Comparison of ENCODE assay signal across 9 cellular contexts in genomic region chr5:148687427-148687826, GRCh38. TPM values are rescaled to one million over a fixed set of nuclear protein-coding genes. Genes with fewer than 3 reads are reported as not detected.
A peak's percentile ranks its signal among the peaks of the same experiment; 100 is the strongest.
DNase-seq lines count a peak whose midpoint lies in the region; ATAC-seq and TF ChIP-seq lines count a peak whose summit lies in the region.
"Had no signal": no experiment of that assay in that cellular context is flagged by ENCODE, and none has a peak within 500 bp of the region (broad histone marks: within the 10 kb centered on the region; RNA-seq: fewer than 3 reads in every experiment).

No MANE protein-coding gene starts in this region.

- POLR2A ChIA-PET in activated CD4-positive, alpha-beta memory T cell treated with anti-CD3 and anti-CD28 coated beads for 36 hours (lab: Charles Lee), result no interaction called here
- POLR2A ChIA-PET in activated CD4-positive, alpha-beta memory T cell treated with anti-CD3 and anti-CD28 coated beads, Interleukin-2, amount 10 ng/mL, durations not matched to agents 7 days and 5 days (lab: Charles Lee), result no interaction called here

- no peaks in the 10 kb centered on the region for H3K36me3 ChIP-seq in transverse colon

- H3K27me3 Mint-ChIP-seq in activated CD4-positive, alpha-beta memory T cell treated with anti-CD3 and anti-CD28 coated beads for 36 hours, result peaks cover 17% of the 10 kb centered on the region
- H3K27me3 Mint-ChIP-seq in activated CD4-positive, alpha-beta memory T cell treated with anti-CD3 and anti-CD28 coated beads, Interleukin-2, amount 10 ng/mL, durations not matched to agents 7 days and 5 days, result peaks cover 9% of the 10 kb centered on the region
- peaks cover 37 to 69% of the 10 kb centered on the region in 2 donors for H3K27me3 Mint-ChIP-seq in effector memory CD8-positive, alpha-beta T cell

- no peak for TF ChIP-seq POLR2A in transverse colon (IDR thresholded peaks at IDR 0.05)

- no peak overlapping the region for H3K4me3 Mint-ChIP-seq in activated CD4-positive, alpha-beta memory T cell treated with anti-CD3 and anti-CD28 coated beads for 36 hours
- H3K4me3 Mint-ChIP-seq in activated CD4-positive, alpha-beta memory T cell treated with anti-CD3 and anti-CD28 coated beads, Interleukin-2, amount 10 ng/mL, durations not matched to agents 7 days and 5 days, result no peak overlapping the region
- H3K4me3 Mint-ChIP-seq in effector memory CD8-positive, alpha-beta T cell, result no peak overlapping the region
- H3K4me3 Mint-ChIP-seq: stimulated activated naive CD8-positive, alpha-beta T cell treated with anti-CD3 and anti-CD28 coated beads, Interleukin-15, Interleukin-2, amounts not matched to agents 100 ng/mL and 50 ng/mL, for 24 hours had no signal

- no peak overlapping the region for H3K27ac ChIP-seq in transverse colon

- peak; percentile 14 to 72 (median 53) for TF ChIP-seq CTCF in transverse colon (IDR thresholded peaks at IDR 0.05)

- peaks cover 17% of the 10 kb centered on the region for H3K9me3 Mint-ChIP-seq in activated CD4-positive, alpha-beta memory T cell treated with anti-CD3 and anti-CD28 coated beads for 36 hours
- H3K9me3 Mint-ChIP-seq in activated CD4-positive, alpha-beta memory T cell treated with anti-CD3 and anti-CD28 coated beads, Interleukin-2, amount 10 ng/mL, durations not matched to agents 7 days and 5 days, result no peaks in the 10 kb centered on the region
- peaks cover 0 to 2% of the 10 kb centered on the region in 2 donors for H3K9me3 Mint-ChIP-seq in effector memory CD8-positive, alpha-beta T cell

- H3K27me3 ChIP-seq in transverse colon, result no peaks in the 10 kb centered on the region

- H3K36me3 Mint-ChIP-seq in activated CD4-positive, alpha-beta memory T cell treated with anti-CD3 and anti-CD28 coated beads for 36 hours, result no peaks in the 10 kb centered on the region
- no peaks in the 10 kb centered on the region for H3K36me3 Mint-ChIP-seq in activated CD4-positive, alpha-beta memory T cell treated with anti-CD3 and anti-CD28 coated beads, Interleukin-2, amount 10 ng/mL, durations not matched to agents 7 days and 5 days (ENCODE audit: low read depth)
- no peaks in the 10 kb centered on the region for H3K36me3 Mint-ChIP-seq in effector memory CD8-positive, alpha-beta T cell (ENCODE audit: insufficient read depth)

- peak; percentile 91 for ATAC-seq in HG02623 (IDR thresholded peaks at IDR 0.05; ENCODE audit: unreplicated experiment)
- no peak for ATAC-seq in effector memory CD8-positive, alpha-beta T cell (replicated peaks)

- peaks cover 0 to 8% (median 5%) of the 10 kb centered on the region in 4 donors for H3K4me1 ChIP-seq in transverse colon

- H3K9me3 ChIP-seq in transverse colon, result peaks cover 4 to 20% of the 10 kb centered on the region in 2 donors

- in situ Hi-C loops in transverse colon (cut with MboI; ENCODE audit: low pct_ligation_motif_present in 1 of 4, low pct_unique_long_range_greater_than_20kb in 1 of 4, low sequenced_read_pairs in 3 of 4), result no loop called here

- H3K27ac Mint-ChIP-seq in activated CD4-positive, alpha-beta memory T cell treated with anti-CD3 and anti-CD28 coated beads for 36 hours, result no peak overlapping the region
- H3K27ac Mint-ChIP-seq in activated CD4-positive, alpha-beta memory T cell treated with anti-CD3 and anti-CD28 coated beads, Interleukin-2, amount 10 ng/mL, durations not matched to agents 7 days and 5 days, result no peak overlapping the region
- no peak overlapping the region for H3K27ac Mint-ChIP-seq in effector memory CD8-positive, alpha-beta T cell
- H3K27ac Mint-ChIP-seq: stimulated activated naive CD8-positive, alpha-beta T cell treated with anti-CD3 and anti-CD28 coated beads, Interleukin-15, Interleukin-2, amounts not matched to agents 100 ng/mL and 50 ng/mL, for 24 hours had no signal

- H3K4me1 Mint-ChIP-seq in activated CD4-positive, alpha-beta memory T cell treated with anti-CD3 and anti-CD28 coated beads for 36 hours (ENCODE audit: low read depth), result no peaks in the 10 kb centered on the region
- peaks cover 4% of the 10 kb centered on the region for H3K4me1 Mint-ChIP-seq in activated CD4-positive, alpha-beta memory T cell treated with anti-CD3 and anti-CD28 coated beads, Interleukin-2, amount 10 ng/mL, durations not matched to agents 7 days and 5 days
- H3K4me1 Mint-ChIP-seq in effector memory CD8-positive, alpha-beta T cell (ENCODE audit: low read depth in 2 of 2), result no peaks in the 10 kb centered on the region

- intact Hi-C loops in activated CD4-positive, alpha-beta memory T cell treated with anti-CD3 and anti-CD28 coated beads for 36 hours (cut with micrococcal nuclease), result no loop called here
- intact Hi-C loops in transverse colon (cut with DNase I; ENCODE audit: low total_unique reads), result no loop called here

- peak; percentile 9 for DNase-seq in activated CD4-positive, alpha-beta memory T cell treated with anti-CD3 and anti-CD28 coated beads for 36 hours
- no peak for DNase-seq in activated CD4-positive, alpha-beta memory T cell treated with anti-CD3 and anti-CD28 coated beads, Interleukin-2, amount 10 ng/mL, durations not matched to agents 7 days and 5 days
- DNase-seq in MV-4-11 (lab: John Stamatoyannopoulos, UW) (peak; percentile 49), dermis microvascular lymphatic vessel endothelial cell (ENCODE audit: low read depth in 2 of 2) (peak; percentile 9 to 63), transverse colon (no peak), superior temporal gyrus (ENCODE audit: extremely low spot score) (no peak)
- DNase-seq in effector memory CD8-positive, alpha-beta T cell, result no peak

- TF ChIP-seq EP300 in transverse colon (IDR thresholded peaks at IDR 0.05; ENCODE audit: low read depth), result no peak

- WGBS in transverse colon (ENCODE audit: low coverage in 1 of 2), 2 donors, result 56 to 69% methylated on average over 2 to 3 of the region's 3 CpGs

- CTCF ChIA-PET in activated CD4-positive, alpha-beta memory T cell treated with anti-CD3 and anti-CD28 coated beads for 36 hours (lab: Charles Lee), result interaction anchor here (0.7 to 1.5 kb wide), 2 partner anchors 14 to 241 kb away, joined by 4 to 5 read pairs; no protein-coding TSS in a partner anchor
- CTCF ChIA-PET in activated CD4-positive, alpha-beta memory T cell treated with anti-CD3 and anti-CD28 coated beads, Interleukin-2, amount 10 ng/mL, durations not matched to agents 7 days and 5 days (lab: Charles Lee), result interaction anchor here (1.1 to 1.2 kb wide), 2 partner anchors 43 to 286 kb away, joined by 3 to 6 read pairs; no protein-coding TSS in a partner anchor

- no peak overlapping the region for H3K4me3 ChIP-seq in transverse colon

RNA-seq across cellular contexts. Expression of gene HTR4, which starts 33.1 kb away (rescaled TPM):
- total RNA-seq in activated CD4-positive, alpha-beta memory T cell treated with anti-CD3 and anti-CD28 coated beads for 36 hours, result not detected
- total RNA-seq in activated CD4-positive, alpha-beta memory T cell treated with anti-CD3 and anti-CD28 coated beads, Interleukin-2, amount 10 ng/mL, durations not matched to agents 7 days and 5 days, result not detected
- total RNA-seq in dermis microvascular lymphatic vessel endothelial cell (not detected in 2 replicates), transverse colon (10 to 100 TPM; 17.6 to 21.3 (median 19.9) TPM)

Comparison
In these comparisons a context has a peak if more than half of its experiments do, and no peak if none do; other contexts are left out.
1. DNase-seq: peak in activated CD4-positive, alpha-beta memory T cell treated with anti-CD3 and anti-CD28 coated beads for 36 hours (single experiment), MV-4-11 (single experiment) and dermis microvascular lymphatic vessel endothelial cell (2 of 2); none in activated CD4-positive, alpha-beta memory T cell treated with anti-CD3 and anti-CD28 coated beads, Interleukin-2, amount 10 ng/mL, durations not matched to agents 7 days and 5 days (single experiment), transverse colon (single experiment), effector memory CD8-positive, alpha-beta T cell (0 of 3) and superior temporal gyrus (single experiment).
2. RNA of gene HTR4, which starts 33.1 kb away (total RNA-seq): 17.6 to 21.3 TPM in transverse colon; not detected in activated CD4-positive, alpha-beta memory T cell treated with anti-CD3 and anti-CD28 coated beads, Interleukin-2, amount 10 ng/mL, durations not matched to agents 7 days and 5 days, not detected in activated CD4-positive, alpha-beta memory T cell treated with anti-CD3 and anti-CD28 coated beads for 36 hours and not detected in dermis microvascular lymphatic vessel endothelial cell; every median in the first group is over 10 times any median in the second.